ENCODE assay signal across 12 cellular contexts in the genomic region with DNA sequence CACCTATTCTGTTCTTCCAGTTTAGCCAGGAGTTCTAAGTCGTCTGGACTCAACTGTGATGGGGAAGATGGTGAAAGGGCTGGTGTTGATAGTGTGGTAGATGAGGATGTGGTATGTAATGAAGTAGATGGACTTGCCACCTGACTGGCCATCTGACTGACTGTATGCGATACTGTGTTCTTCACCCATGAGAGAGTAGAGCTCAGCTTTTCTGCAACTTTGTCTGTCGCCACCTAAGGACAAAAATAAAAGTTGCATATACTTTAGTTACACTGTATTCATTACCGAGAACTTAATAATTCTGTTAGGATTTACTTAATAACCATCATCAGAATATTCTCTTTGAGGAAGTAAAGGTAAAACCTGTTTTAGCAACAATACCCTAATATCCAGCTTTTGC. TPM values are rescaled to one million over a fixed set of nuclear protein-coding genes. Genes with fewer than 3 reads are reported as not detected.
DNase-seq lines count a peak whose midpoint lies in the region; ATAC-seq, FAIRE-seq and TF ChIP-seq lines count a peak whose summit lies in the region.
"Had no signal": no experiment of that assay in that cellular context is flagged by ENCODE, and none has a peak within 500 bp of the region (broad histone marks: within the 10 kb centered on the region; RNA-seq: fewer than 3 reads in every experiment).

No MANE protein-coding gene starts in this region.

- H3K36me3 ChIP-seq in A673 (ENCODE audit: insufficient read depth, low read length, poor library complexity, severe bottlenecking), result no peaks in the 10 kb centered on the region

- CTCF ChIA-PET in A673 (lab: Charles Lee), result interaction anchor here (0.8 to 1.0 kb wide), 2 partner anchors 13 to 426 kb away, joined by 4 to 5 read pairs; no protein-coding TSS in a partner anchor

- FAIRE-seq in GM12891 (lab: Jason Lieb, UNC), result peak; percentile 92

- no peak overlapping the region for H3K4me3 Mint-ChIP-seq in activated T-cell treated with anti-CD3 and anti-CD28 coated beads, Interleukin-2, amount 50 U/mL, for 72 hours
- H3K4me3 Mint-ChIP-seq: T-helper 17 cell had no signal

- no peak overlapping the region for H3K27ac ChIP-seq in A673 (ENCODE audit: low read depth, low read length, poor library complexity, severe bottlenecking)
- H3K27ac ChIP-seq: gastroesophageal sphincter, suprapubic skin had no signal

- H3K27me3 Mint-ChIP-seq in activated T-cell treated with anti-CD3 and anti-CD28 coated beads, Interleukin-2, amount 50 U/mL, for 72 hours (ENCODE audit: low read depth), result no peaks in the 10 kb centered on the region

- no peak overlapping the region for H3K27ac Mint-ChIP-seq in activated T-cell treated with anti-CD3 and anti-CD28 coated beads, Interleukin-2, amount 50 U/mL, for 72 hours
- H3K27ac Mint-ChIP-seq: T-helper 17 cell had no signal

- H3K27me3 ChIP-seq in A673 (replicated peaks; ENCODE audit: insufficient read depth, low read depth, low read length, poor library complexity), result no peaks in the 10 kb centered on the region
- H3K27me3 ChIP-seq: gastroesophageal sphincter, suprapubic skin had no signal

- POLR2A ChIA-PET in A673 (lab: Charles Lee; ENCODE audit: low non-redundant PET), result no interaction called here

- BruUV-seq in A673 (replicated peaks; lab: Mats Ljungman, UMichigan), result no TSS peak

- no peaks in the 10 kb centered on the region for H3K9me3 ChIP-seq in A673 (ENCODE audit: low read depth, low read length, poor library complexity, severe bottlenecking)
- H3K9me3 ChIP-seq: gastroesophageal sphincter, suprapubic skin had no signal

- no peaks in the 10 kb centered on the region for H3K36me3 Mint-ChIP-seq in activated T-cell treated with anti-CD3 and anti-CD28 coated beads, Interleukin-2, amount 50 U/mL, for 72 hours (ENCODE audit: insufficient read depth in 2 of 2)

- H3K4me1 ChIP-seq in A673 (ENCODE audit: insufficient read depth, low read length, poor library complexity, severe bottlenecking), result peaks cover 11% of the 10 kb centered on the region
- H3K4me1 ChIP-seq: gastroesophageal sphincter, suprapubic skin had no signal

- TF ChIP-seq POLR2A in GM12891 (IDR thresholded peaks at IDR 0.05; ENCODE audit: low read depth, low read length), result no peak

- no peak for ATAC-seq in activated T-cell treated with anti-CD3 and anti-CD28 coated beads, Interleukin-2, amount 50 U/mL, for 72 hours (replicated peaks in 1 of 2)
- ATAC-seq: gastroesophageal sphincter, T-helper 17 cell had no signal

- peak; percentile 57 for TF ChIP-seq CTCF in A673 (conservative IDR thresholded peaks at IDR 0.05; ENCODE audit: low read depth, low read length)
- peak; percentile 38 for TF ChIP-seq CTCF in fibroblast of pulmonary artery (IDR thresholded peaks at IDR 0.05; ENCODE audit: low read length, missing control alignments)

- H3K9me3 Mint-ChIP-seq in activated T-cell treated with anti-CD3 and anti-CD28 coated beads, Interleukin-2, amount 50 U/mL, for 72 hours, result no peaks in the 10 kb centered on the region

- H3K4me1 Mint-ChIP-seq in activated T-cell treated with anti-CD3 and anti-CD28 coated beads, Interleukin-2, amount 50 U/mL, for 72 hours (ENCODE audit: low read depth), result no peaks in the 10 kb centered on the region
- H3K4me1 Mint-ChIP-seq: T-helper 17 cell had no signal

- DNase-seq in A673 (ENCODE audit: low spot score) (peak; percentile 51), GM12891 (ENCODE audit: insufficient read length, low spot score) (no peak), OCI-M1 (lab: John Stamatoyannopoulos, UW) (peak; percentile 55), fibroblast of pulmonary artery (ENCODE audit: low read depth) (peak; percentile 42), NCI-H1436 treated with DMSO at 0.1 percent for 48 hours (lab: John Stamatoyannopoulos, UW) (no peak)
- DNase-seq in activated CD8-positive, alpha-beta memory T cell treated with anti-CD3 and anti-CD28 coated beads, Interleukin-2, amount 50 U/mL, for 4 hours, result no peak
- no peak for DNase-seq in activated T-cell treated with anti-CD3 and anti-CD28 coated beads, Interleukin-2, amount 50 U/mL, for 72 hours
- no peak for DNase-seq in stimulated activated naive CD4-positive, alpha-beta T cell (lab: John Stamatoyannopoulos, UW)
- DNase-seq: activated naive CD4-positive, alpha-beta T cell treated with Interleukin-2 at 50 U/mL for 16 hours; T-helper 17 cell had no signal

- intact Hi-C loops in A673 (cut with micrococcal nuclease; ENCODE audit: unreplicated experiment), result no loop called here

- H3K4me3 ChIP-seq in A673 (ENCODE audit: low read depth, low read length, poor library complexity, severe bottlenecking) (no peak overlapping the region), fibroblast of pulmonary artery (replicated peaks; ENCODE audit: low read depth, low read length) (no peak overlapping the region)
- H3K4me3 ChIP-seq: gastroesophageal sphincter, suprapubic skin had no signal

TF ChIP-seq in GM12891, 5 proteins besides CTCF, POLR2A, EP300 and RAD21:
- TF ChIP-seq PAX5 (IDR thresholded peaks at IDR 0.05; ENCODE audit: insufficient read depth, low read length, severe bottlenecking) (no peak), POU2F2 (IDR thresholded peaks at IDR 0.05; ENCODE audit: low read depth, low read length) (no peak), POLR2AphosphoS5 (IDR thresholded peaks at IDR 0.05; ENCODE audit: low read depth, low read length) (no peak)

RNA-seq across cellular contexts. Expression of gene EVI5, which starts 48.5 kb away (rescaled TPM):
- 31.6 and 32.6 TPM in 2 replicates for total RNA-seq in A673 (2021)
- 1.1 TPM for polyA plus RNA-seq in GM12891 (2012; ENCODE audit: low read depth, missing spikeins)
- total RNA-seq in activated T-cell treated with anti-CD3 and anti-CD28 coated beads, Interleukin-2, amount 50 U/mL, for 72 hours, result 10 to 100 TPM; 30.8 to 40.1 TPM

Comparison
In these comparisons a context has a peak if more than half of its experiments do, and no peak if none do; other contexts are left out.
1. DNase-seq: peak in A673 (single experiment), OCI-M1 (single experiment) and fibroblast of pulmonary artery (single experiment); none in GM12891 (single experiment), NCI-H1436 treated with DMSO at 0.1 percent for 48 hours (single experiment), activated CD8-positive, alpha-beta memory T cell treated with anti-CD3 and anti-CD28 coated beads, Interleukin-2, amount 50 U/mL, for 4 hours (single experiment), activated T-cell treated with anti-CD3 and anti-CD28 coated beads, Interleukin-2, amount 50 U/mL, for 72 hours (0 of 2) and stimulated activated naive CD4-positive, alpha-beta T cell (0 of 6).